In genomic region chr3:98529856-98530459, GRCh38 we compare ENCODE assay signal across 1 cellular context.
A peak's percentile ranks its signal among the peaks of the same experiment; 100 is the strongest.
TF ChIP-seq lines count a peak whose summit lies in the region.

No MANE protein-coding gene starts in this region.

TF ChIP-seq in GM12878, 131 proteins besides CTCF, POLR2A, EP300 and RAD21 (continued from another document and continues in another):
- TF ChIP-seq REST (IDR thresholded peaks at IDR 0.05; ENCODE audit: low read depth, low read length) (no peak), EED (IDR thresholded peaks at IDR 0.05; ENCODE audit: low read depth) (0 out of 2 replicates have a peak, but pooled peaks have one; percentile 18), CHD2 (IDR thresholded peaks at IDR 0.05; ENCODE audit: borderline replicate concordance, low read depth, low read length) (no peak), IRF4 (IDR thresholded peaks at IDR 0.05; ENCODE audit: low read depth, low read length) (no peak), EGR1 (IDR thresholded peaks at IDR 0.05; ENCODE audit: borderline replicate concordance in 1 of 2, low read depth in 2 of 2, low read length in 2 of 2) (no peak), PAX8 (IDR thresholded peaks at IDR 0.05) (no peak), SREBF1 (IDR thresholded peaks at IDR 0.05; ENCODE audit: low read length) (no peak), ELK1 (IDR thresholded peaks at IDR 0.05; ENCODE audit: low read depth, low read length) (no peak), STAT3 (IDR thresholded peaks at IDR 0.05; ENCODE audit: low read depth, low read length) (no peak), LARP7 (IDR thresholded peaks at IDR 0.05) (no peak; the same call in 1 of the 2 replicates), MEF2B (IDR thresholded peaks at IDR 0.05; ENCODE audit: partially characterized antibody, poor library complexity, severe bottlenecking) (no peak), YY1 (IDR thresholded peaks at IDR 0.05; ENCODE audit: low read depth, low read length) (no peak), ZSCAN29 (IDR thresholded peaks at IDR 0.05) (no peak), SIX5 (IDR thresholded peaks at IDR 0.05; ENCODE audit: low read depth, low read length, severe bottlenecking) (no peak), IKZF1 (conservative IDR thresholded peaks at IDR 0.05) (peak; percentile 43; the same call in 1 of the 2 replicates), ZNF592 (IDR thresholded peaks at IDR 0.05) (no peak), STAT1 (conservative IDR thresholded peaks at IDR 0.05) (no peak), BACH1 (IDR thresholded peaks at IDR 0.05; ENCODE audit: borderline replicate concordance) (no peak), EZH2 (IDR thresholded peaks at IDR 0.05; ENCODE audit: borderline replicate concordance, control insufficient read depth, low read depth, low read length) (no peak), BRCA1 (IDR thresholded peaks at IDR 0.05; ENCODE audit: low read depth, low read length) (no peak), SUPT20H (IDR thresholded peaks at IDR 0.05; ENCODE audit: borderline replicate concordance, control insufficient read depth, low read depth, low read length) (no peak), TCF12 (IDR thresholded peaks at IDR 0.05; ENCODE audit: low read depth, low read length) (no peak), SRF (IDR thresholded peaks at IDR 0.05; ENCODE audit: low read depth in 2 of 2, low read length in 2 of 2) (no peak), KLF5 (IDR thresholded peaks at IDR 0.05; ENCODE audit: partially characterized antibody) (no peak), MTA3 (IDR thresholded peaks at IDR 0.05; ENCODE audit: borderline replicate concordance, low read length) (no peak), GABPA (IDR thresholded peaks at IDR 0.05; ENCODE audit: low read depth) (no peak), POLR2AphosphoS2 (IDR thresholded peaks at IDR 0.05; ENCODE audit: low read depth, low read length) (no peak; the same call in none of the 2 replicates), CBFB (IDR thresholded peaks at IDR 0.05; ENCODE audit: low read depth) (no peak), MYB (IDR thresholded peaks at IDR 0.05; ENCODE audit: borderline replicate concordance, low read depth, low read length) (no peak), E4F1 (IDR thresholded peaks at IDR 0.05; ENCODE audit: borderline replicate concordance, partially characterized antibody) (no peak), HDGF (IDR thresholded peaks at IDR 0.05) (peak; percentile 34; the same call in 1 of the 2 replicates), POLR2AphosphoS5 (IDR thresholded peaks at IDR 0.05; ENCODE audit: low read length) (peak; percentile 73), SUZ12 (IDR thresholded peaks at IDR 0.05; ENCODE audit: unreplicated experiment) (no peak), ZBED1 (IDR thresholded peaks at IDR 0.05; ENCODE audit: borderline replicate concordance) (peak; percentile 49; the same call in 1 of the 2 replicates), RELB (IDR thresholded peaks at IDR 0.05; ENCODE audit: low read depth) (no peak), ASH2L (IDR thresholded peaks at IDR 0.05; ENCODE audit: borderline replicate concordance, low read depth) (no peak), ESRRA (IDR thresholded peaks at IDR 0.05; ENCODE audit: low read length) (no peak), CEBPB (IDR thresholded peaks at IDR 0.05; ENCODE audit: borderline replicate concordance in 1 of 2, low read depth in 2 of 2, low read length in 2 of 2) (no peak), ZNF217 (IDR thresholded peaks at IDR 0.05) (no peak), KDM1A (IDR thresholded peaks at IDR 0.05; ENCODE audit: borderline replicate concordance) (no peak), TCF3 (IDR thresholded peaks at IDR 0.05; ENCODE audit: borderline replicate concordance, insufficient read depth, low read depth, low read length) (no peak)
- TF ChIP-seq, protein P1, sequence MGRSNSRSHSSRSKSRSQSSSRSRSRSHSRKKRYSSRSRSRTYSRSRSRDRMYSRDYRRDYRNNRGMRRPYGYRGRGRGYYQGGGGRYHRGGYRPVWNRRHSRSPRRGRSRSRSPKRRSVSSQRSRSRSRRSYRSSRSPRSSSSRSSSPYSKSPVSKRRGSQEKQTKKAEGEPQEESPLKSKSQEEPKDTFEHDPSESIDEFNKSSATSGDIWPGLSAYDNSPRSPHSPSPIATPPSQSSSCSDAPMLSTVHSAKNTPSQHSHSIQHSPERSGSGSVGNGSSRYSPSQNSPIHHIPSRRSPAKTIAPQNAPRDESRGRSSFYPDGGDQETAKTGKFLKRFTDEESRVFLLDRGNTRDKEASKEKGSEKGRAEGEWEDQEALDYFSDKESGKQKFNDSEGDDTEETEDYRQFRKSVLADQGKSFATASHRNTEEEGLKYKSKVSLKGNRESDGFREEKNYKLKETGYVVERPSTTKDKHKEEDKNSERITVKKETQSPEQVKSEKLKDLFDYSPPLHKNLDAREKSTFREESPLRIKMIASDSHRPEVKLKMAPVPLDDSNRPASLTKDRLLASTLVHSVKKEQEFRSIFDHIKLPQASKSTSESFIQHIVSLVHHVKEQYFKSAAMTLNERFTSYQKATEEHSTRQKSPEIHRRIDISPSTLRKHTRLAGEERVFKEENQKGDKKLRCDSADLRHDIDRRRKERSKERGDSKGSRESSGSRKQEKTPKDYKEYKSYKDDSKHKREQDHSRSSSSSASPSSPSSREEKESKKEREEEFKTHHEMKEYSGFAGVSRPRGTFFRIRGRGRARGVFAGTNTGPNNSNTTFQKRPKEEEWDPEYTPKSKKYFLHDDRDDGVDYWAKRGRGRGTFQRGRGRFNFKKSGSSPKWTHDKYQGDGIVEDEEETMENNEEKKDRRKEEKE (IDR thresholded peaks at IDR 0.05): no peak
- TF ChIP-seq, protein P2, sequence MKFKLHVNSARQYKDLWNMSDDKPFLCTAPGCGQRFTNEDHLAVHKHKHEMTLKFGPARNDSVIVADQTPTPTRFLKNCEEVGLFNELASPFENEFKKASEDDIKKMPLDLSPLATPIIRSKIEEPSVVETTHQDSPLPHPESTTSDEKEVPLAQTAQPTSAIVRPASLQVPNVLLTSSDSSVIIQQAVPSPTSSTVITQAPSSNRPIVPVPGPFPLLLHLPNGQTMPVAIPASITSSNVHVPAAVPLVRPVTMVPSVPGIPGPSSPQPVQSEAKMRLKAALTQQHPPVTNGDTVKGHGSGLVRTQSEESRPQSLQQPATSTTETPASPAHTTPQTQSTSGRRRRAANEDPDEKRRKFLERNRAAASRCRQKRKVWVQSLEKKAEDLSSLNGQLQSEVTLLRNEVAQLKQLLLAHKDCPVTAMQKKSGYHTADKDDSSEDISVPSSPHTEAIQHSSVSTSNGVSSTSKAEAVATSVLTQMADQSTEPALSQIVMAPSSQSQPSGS (IDR thresholded peaks at IDR 0.05; ENCODE audit: low read length): no peak
- TF ChIP-seq, protein P3, sequence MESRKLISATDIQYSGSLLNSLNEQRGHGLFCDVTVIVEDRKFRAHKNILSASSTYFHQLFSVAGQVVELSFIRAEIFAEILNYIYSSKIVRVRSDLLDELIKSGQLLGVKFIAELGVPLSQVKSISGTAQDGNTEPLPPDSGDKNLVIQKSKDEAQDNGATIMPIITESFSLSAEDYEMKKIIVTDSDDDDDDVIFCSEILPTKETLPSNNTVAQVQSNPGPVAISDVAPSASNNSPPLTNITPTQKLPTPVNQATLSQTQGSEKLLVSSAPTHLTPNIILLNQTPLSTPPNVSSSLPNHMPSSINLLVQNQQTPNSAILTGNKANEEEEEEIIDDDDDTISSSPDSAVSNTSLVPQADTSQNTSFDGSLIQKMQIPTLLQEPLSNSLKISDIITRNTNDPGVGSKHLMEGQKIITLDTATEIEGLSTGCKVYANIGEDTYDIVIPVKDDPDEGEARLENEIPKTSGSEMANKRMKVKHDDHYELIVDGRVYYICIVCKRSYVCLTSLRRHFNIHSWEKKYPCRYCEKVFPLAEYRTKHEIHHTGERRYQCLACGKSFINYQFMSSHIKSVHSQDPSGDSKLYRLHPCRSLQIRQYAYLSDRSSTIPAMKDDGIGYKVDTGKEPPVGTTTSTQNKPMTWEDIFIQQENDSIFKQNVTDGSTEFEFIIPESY (IDR thresholded peaks at IDR 0.05): no peak
